Comparison of ENCODE assay signal across 20 cellular contexts in the genomic region with DNA sequence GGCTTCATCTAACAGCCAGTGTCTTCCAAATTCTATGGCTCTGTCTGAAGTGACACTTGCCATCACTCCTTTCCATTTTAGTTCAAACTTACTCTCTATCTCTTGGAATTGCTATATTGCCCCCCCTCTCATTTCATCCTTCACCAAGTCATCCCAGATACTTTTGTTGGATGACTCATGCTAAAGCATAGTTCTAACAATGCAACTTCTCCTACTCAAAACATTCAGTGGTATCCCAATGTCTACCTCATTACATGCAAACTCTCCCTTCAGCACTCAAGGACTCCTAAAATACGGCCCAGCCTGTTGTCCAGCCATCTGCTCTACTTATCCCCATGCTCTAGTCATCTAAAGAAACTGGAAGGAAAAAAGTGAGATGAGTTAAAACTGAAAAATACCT.
A peak's percentile ranks its signal among the peaks of the same experiment; 100 is the strongest.
DNase-seq lines count a peak whose midpoint lies in the region; ATAC-seq and TF ChIP-seq lines count a peak whose summit lies in the region.
"Had no signal": no experiment of that assay in that cellular context is flagged by ENCODE, and none has a peak within 500 bp of the region (broad histone marks: within the 10 kb centered on the region; RNA-seq: fewer than 3 reads in every experiment).

No MANE protein-coding gene starts in this region.

- no peak for ATAC-seq in GM21717 (IDR thresholded peaks at IDR 0.05; ENCODE audit: unreplicated experiment)
- ATAC-seq: GM23338 had no signal

- intact Hi-C loops in dorsolateral prefrontal cortex (cut with DNase I): no loop called here

- H3K27me3 ChIP-seq in H7 (ENCODE audit: control insufficient read depth, insufficient read depth, low read length): no peaks in the 10 kb centered on the region
- no peaks in the 10 kb centered on the region for H3K27me3 ChIP-seq in dorsolateral prefrontal cortex

- no peak overlapping the region for H3K27ac ChIP-seq in dorsolateral prefrontal cortex
- H3K27ac ChIP-seq: HL-60 had no signal

- H3K36me3 ChIP-seq in H7 (replicated peaks; ENCODE audit: control insufficient read depth, insufficient read depth, low read length): peaks cover 7% of the 10 kb centered on the region

- TF ChIP-seq CTCF in epithelial cell of esophagus (IDR thresholded peaks at IDR 0.05; ENCODE audit: insufficient read depth, low read depth, low read length, missing control alignments) (no peak), dorsolateral prefrontal cortex (IDR thresholded peaks at IDR 0.05 in 54 of 56, conservative IDR thresholded peaks at IDR 0.05 in 2 of 56; ENCODE audit: low read depth in 1 of 56, partially characterized antibody in 56 of 56) (no peak)

- H3K4me3 ChIP-seq in epithelial cell of esophagus (ENCODE audit: low read length) (no peak overlapping the region), H7 (ENCODE audit: insufficient read depth, low read depth, low read length) (no peak overlapping the region), dorsolateral prefrontal cortex (no peak overlapping the region)
- H3K4me3 ChIP-seq: GM23338 had no signal

- peak; percentile 22 for DNase-seq in ELR (ENCODE audit: low read depth)
- DNase-seq in OCI-M1 (lab: John Stamatoyannopoulos, UW): peak; percentile 30
- peak; percentile 5 for DNase-seq in epithelial cell of esophagus (ENCODE audit: low read depth)
- DNase-seq in renal cortical epithelial cell (ENCODE audit: low read depth): peak; percentile 63
- no peak for DNase-seq in H7
- DNase-seq in dorsolateral prefrontal cortex: no peak
- DNase-seq: ACHN; C1 segment of cervical spinal cord; CD8-positive, alpha-beta memory T cell; DMS79; HFFc6; NCI-H1105; NCI-H2081; NCI-H446 treated with DMSO at 0.1 percent for 48 hours; NCI-H748 treated with DMSO at 0.1 percent for 48 hours; NK-92 treated with Interleukin-12 subunit alpha and Interleukin-12 subunit beta, amount 100 ng/mL, for 24 hours; Right ventricle myocardium superior had no signal

Comparison
In these comparisons a context has a peak if more than half of its experiments do, and no peak if none do; other contexts are left out.
1. DNase-seq: peak in ELR (single experiment), OCI-M1 (single experiment), epithelial cell of esophagus (single experiment) and renal cortical epithelial cell (single experiment); none in H7 (single experiment) and dorsolateral prefrontal cortex (0 of 10).